10 cellular contexts compared by ENCODE assay signal in genomic region chr10:13340068-13340467, GRCh38. TPM values are rescaled to one million over a fixed set of nuclear protein-coding genes. Genes with fewer than 3 reads are reported as not detected.
DNase-seq lines count a peak whose midpoint lies in the region; ATAC-seq, FAIRE-seq and TF ChIP-seq lines count a peak whose summit lies in the region.
"Had no signal": no experiment of that assay in that cellular context is flagged by ENCODE, and none has a peak within 500 bp of the region (broad histone marks: within the 10 kb centered on the region; RNA-seq: fewer than 3 reads in every experiment).

No MANE protein-coding gene starts in this region.

- peak overlapping the region in 1 of 2 experiments; percentile 50 for H3K4me3 ChIP-seq in mesenchymal stem cell (ENCODE audit: insufficient read depth in 1 of 2, low read depth in 1 of 2, low read length in 2 of 2)

- no peak overlapping the region for H2BK5ac ChIP-seq in mesenchymal stem cell (ENCODE audit: low read depth, low read length, poor library complexity, severe bottlenecking)

- no peak overlapping the region for H3K18ac ChIP-seq in mesenchymal stem cell (ENCODE audit: low read depth in 1 of 2, low read length in 2 of 2)

- H3K23ac ChIP-seq in mesenchymal stem cell (ENCODE audit: low read length in 2 of 2): no peak overlapping the region

- peak overlapping the region; percentile 1 for H3K27ac Mint-ChIP-seq in activated B cell treated with CpG ODN at 0.5 μM for 24 hours

- H3K36me3 Mint-ChIP-seq in activated B cell treated with CpG ODN at 0.5 μM for 24 hours (ENCODE audit: low read depth): peaks cover 42% of the 10 kb centered on the region

- H2AK5ac ChIP-seq in mesenchymal stem cell (ENCODE audit: low read length, severe bottlenecking): no peak overlapping the region

- no peak overlapping the region for H4K8ac ChIP-seq in mesenchymal stem cell (ENCODE audit: low read length)

- ATAC-seq in HG02852 (IDR thresholded peaks at IDR 0.05; ENCODE audit: unreplicated experiment) (peak; percentile 4), activated B cell treated with CpG ODN at 0.5 μM for 24 hours (ENCODE audit: low read depth) (no peak), GM19328 (IDR thresholded peaks at IDR 0.05; ENCODE audit: unreplicated experiment) (no peak)

- H3K9me3 ChIP-seq in mesenchymal stem cell (ENCODE audit: control insufficient read depth, low read length): no peaks in the 10 kb centered on the region

- H4K91ac ChIP-seq in mesenchymal stem cell (ENCODE audit: low read length): no peak overlapping the region

- DNase-seq in GM19239 (ENCODE audit: insufficient read length, low spot score) (no peak), activated B cell treated with CpG ODN at 0.5 μM for 24 hours (no peak), mesenchymal stem cell (no peak), NCI-H2171 (lab: John Stamatoyannopoulos, UW) (no peak), HEK293T (ENCODE audit: extremely low spot score) (no peak)
- DNase-seq: activated gamma-delta T cell, GF-D8, NCI-H2171 treated with DMSO at 0.1 percent for 48 hours had no signal

- peak overlapping the region; percentile 53 for H3K9ac ChIP-seq in mesenchymal stem cell (ENCODE audit: low read length)

- no peaks in the 10 kb centered on the region for H3K9me3 Mint-ChIP-seq in activated B cell treated with CpG ODN at 0.5 μM for 24 hours

- H3K4me1 ChIP-seq in mesenchymal stem cell (ENCODE audit: control insufficient read depth, insufficient read depth, low read depth, low read length): peaks cover 2% of the 10 kb centered on the region

- H2BK15ac ChIP-seq in mesenchymal stem cell (ENCODE audit: low read depth, poor library complexity, severe bottlenecking): no peak overlapping the region

- no peak overlapping the region for H2AFZ ChIP-seq in mesenchymal stem cell (ENCODE audit: low read depth, low read length)

- intact Hi-C loops in activated B cell treated with CpG ODN at 0.5 μM for 24 hours (cut with micrococcal nuclease): loop anchor here (10.0 kb wide), 1 partner anchor 1295 kb away; the partner anchor contains the start of gene UPF2

- H3K14ac ChIP-seq in mesenchymal stem cell (ENCODE audit: low read length in 2 of 2): no peak overlapping the region

- H3K27me3 Mint-ChIP-seq in activated B cell treated with CpG ODN at 0.5 μM for 24 hours: no peaks in the 10 kb centered on the region

- no peak overlapping the region for H3K27ac ChIP-seq in mesenchymal stem cell (ENCODE audit: low read length, poor library complexity, severe bottlenecking)

- CTCF ChIA-PET in activated B cell treated with CpG ODN at 0.5 μM for 24 hours (lab: Charles Lee) (no interaction called here), HEK293T (lab: Yijun Ruan, JAX) (interaction anchor here (0.6 kb wide), 1 partner anchor 10 kb away, joined by 6 read pairs; no protein-coding TSS in a partner anchor)

- TF ChIP-seq CTCF in activated B cell treated with CpG ODN at 0.5 μM for 24 hours (IDR thresholded peaks at IDR 0.05): no peak

- POLR2A ChIA-PET in activated B cell treated with CpG ODN at 0.5 μM for 24 hours (lab: Charles Lee): no interaction called here
- POLR2A ChIA-PET in HEK293T (lab: Yijun Ruan, JAX): no interaction called here

- H3K36me3 ChIP-seq in mesenchymal stem cell (ENCODE audit: control insufficient read depth in 1 of 2, insufficient read depth in 2 of 2, low read depth in 1 of 2, low read length in 2 of 2): peaks cover 13 to 25% of the 10 kb centered on the region in 2 experiments

- H3K27me3 ChIP-seq in mesenchymal stem cell (ENCODE audit: control insufficient read depth in 1 of 2, insufficient read depth in 1 of 2, low read length in 2 of 2): no peaks in the 10 kb centered on the region

- no peak overlapping the region for H2BK12ac ChIP-seq in mesenchymal stem cell (ENCODE audit: low read length in 2 of 2)

- H3K4me2 ChIP-seq in mesenchymal stem cell (ENCODE audit: low read length, poor library complexity, severe bottlenecking): no peak overlapping the region

- H3K4me1 Mint-ChIP-seq in activated B cell treated with CpG ODN at 0.5 μM for 24 hours: peaks cover 21% of the 10 kb centered on the region

- WGBS in mesenchymal stem cell: 86% methylated on average over 7 of the region's 9 CpGs

- H2BK120ac ChIP-seq in mesenchymal stem cell (ENCODE audit: low read depth, low read length): no peak overlapping the region

- peak; percentile 54 for FAIRE-seq in GM19239 (lab: Jason Lieb, UNC)

- peaks cover 50% of the 10 kb centered on the region for H3K79me1 ChIP-seq in mesenchymal stem cell (replicated peaks; ENCODE audit: low read length, poor library complexity, severe bottlenecking)

- H3K4ac ChIP-seq in mesenchymal stem cell (ENCODE audit: low read depth in 1 of 2, low read length in 2 of 2): no peak overlapping the region

- H3K4me3 Mint-ChIP-seq in activated B cell treated with CpG ODN at 0.5 μM for 24 hours: peak overlapping the region; percentile 8

TF ChIP-seq in HEK293T, 16 proteins besides CTCF, POLR2A, EP300 and RAD21:
- no peak for TF ChIP-seq ZNF384 (IDR thresholded peaks at IDR 0.05)
- TF ChIP-seq ARNT (IDR thresholded peaks at IDR 0.05): no peak

RNA-seq across cellular contexts. Expression of gene SEPHS1, which starts 8.0 kb away (rescaled TPM):
- total RNA-seq in activated B cell treated with CpG ODN at 0.5 μM for 24 hours: 36.7 and 38.0 TPM in 2 replicates
- polyA plus RNA-seq in mesenchymal stem cell (2013, experiment 1 of 2): 33.7 TPM
- polyA plus RNA-seq in mesenchymal stem cell (2013, experiment 2 of 2): 34.2 TPM

RNA-seq across cellular contexts. Expression of gene PHYH, which starts 40.2 kb away (rescaled TPM):
- total RNA-seq in activated B cell treated with CpG ODN at 0.5 μM for 24 hours: 10.4 and 10.8 TPM in 2 replicates
- polyA plus RNA-seq in mesenchymal stem cell (2013, experiment 1 of 2): 31.3 TPM
- 33.9 TPM for polyA plus RNA-seq in mesenchymal stem cell (2013, experiment 2 of 2)
